12 cellular contexts compared by ENCODE assay signal in genomic region chr10:89518876-89519842, GRCh38. TPM values are rescaled to one million over a fixed set of nuclear protein-coding genes. Genes with fewer than 3 reads are reported as not detected.
DNase-seq lines count a peak whose midpoint lies in the region; ATAC-seq and TF ChIP-seq lines count a peak whose summit lies in the region.
"Had no signal": no experiment of that assay in that cellular context is flagged by ENCODE, and none has a peak within 500 bp of the region (broad histone marks: within the 10 kb centered on the region; RNA-seq: fewer than 3 reads in every experiment).

No MANE protein-coding gene starts in this region.

- peaks cover 2 to 7% of the 10 kb centered on the region in 2 donors for H3K27me3 Mint-ChIP-seq in CD8-positive, alpha-beta memory T cell
- H3K27me3 Mint-ChIP-seq: central memory CD8-positive, alpha-beta T cell had no signal

- H3K36me3 ChIP-seq in mesenchymal stem cell (ENCODE audit: control insufficient read depth in 1 of 2, insufficient read depth in 2 of 2, low read depth in 1 of 2, low read length in 2 of 2), result no peaks in the 10 kb centered on the region
- no peaks in the 10 kb centered on the region for H3K36me3 ChIP-seq in CD8-positive, alpha-beta memory T cell (ENCODE audit: insufficient read depth, low read length)

- H3K14ac ChIP-seq in mesenchymal stem cell (ENCODE audit: low read length in 2 of 2), result no peak overlapping the region

- H2BK15ac ChIP-seq in mesenchymal stem cell (ENCODE audit: low read depth, poor library complexity, severe bottlenecking), result no peak overlapping the region

- POLR2A ChIA-PET in CD8-positive, alpha-beta memory T cell (lab: Charles Lee), result no interaction called here

- no peak overlapping the region for H3K4ac ChIP-seq in mesenchymal stem cell (ENCODE audit: low read depth in 1 of 2, low read length in 2 of 2)

- WGBS in mesenchymal stem cell, result 67% methylated on average over 11 of the region's 12 CpGs

- no peaks in the 10 kb centered on the region for H3K27me3 ChIP-seq in mesenchymal stem cell (ENCODE audit: control insufficient read depth in 1 of 2, insufficient read depth in 1 of 2, low read length in 2 of 2)
- H3K27me3 ChIP-seq in CD8-positive, alpha-beta memory T cell (ENCODE audit: insufficient read depth, low read length, poor library complexity, severe bottlenecking), result no peaks in the 10 kb centered on the region

- no peak overlapping the region for H2BK120ac ChIP-seq in mesenchymal stem cell (ENCODE audit: low read depth, low read length)

- H3K27ac ChIP-seq in mesenchymal stem cell (ENCODE audit: low read length, poor library complexity, severe bottlenecking), result no peak overlapping the region
- no peak overlapping the region for H3K27ac ChIP-seq in CD8-positive, alpha-beta memory T cell (ENCODE audit: low read depth, low read length)

- H3K4me2 ChIP-seq in mesenchymal stem cell (ENCODE audit: low read length, poor library complexity, severe bottlenecking), result no peak overlapping the region

- ATAC-seq in Right ventricle myocardium inferior (peak; percentile 66), HG02884 (IDR thresholded peaks at IDR 0.05; ENCODE audit: unreplicated experiment) (no peak)
- ATAC-seq: left colon had no signal

- peak overlapping the region in 1 of 2 experiments; percentile 49 for H2BK12ac ChIP-seq in mesenchymal stem cell (ENCODE audit: low read length in 2 of 2)

- H4K8ac ChIP-seq in mesenchymal stem cell (ENCODE audit: low read length), result no peak overlapping the region

- H2AK5ac ChIP-seq in mesenchymal stem cell (ENCODE audit: low read length, severe bottlenecking), result peak overlapping the region; percentile 90

- no peaks in the 10 kb centered on the region for H3K4me1 Mint-ChIP-seq in CD8-positive, alpha-beta memory T cell
- H3K4me1 Mint-ChIP-seq: central memory CD8-positive, alpha-beta T cell had no signal

- intact Hi-C loops in Right ventricle myocardium inferior (cut with DNase I) (loop anchor here (5.0 kb wide), 1 partner anchor 37 kb away; no protein-coding TSS in a partner anchor), cardiac septum (cut with DNase I) (loop anchor here (2.0 kb wide), 1 partner anchor 38 kb away; no protein-coding TSS in a partner anchor)

- no peak for TF ChIP-seq CTCF in epithelial cell of esophagus (IDR thresholded peaks at IDR 0.05; ENCODE audit: insufficient read depth, low read depth, low read length, missing control alignments)

- no peak overlapping the region for H3K18ac ChIP-seq in mesenchymal stem cell (ENCODE audit: low read depth in 1 of 2, low read length in 2 of 2)

- CTCF ChIA-PET in CD8-positive, alpha-beta memory T cell (lab: Charles Lee), result no interaction called here

- H3K36me3 Mint-ChIP-seq in CD8-positive, alpha-beta memory T cell, result no peaks in the 10 kb centered on the region

- H3K9ac ChIP-seq in mesenchymal stem cell (ENCODE audit: low read length), result no peak overlapping the region

- no peak overlapping the region for H3K4me3 Mint-ChIP-seq in CD8-positive, alpha-beta memory T cell
- H3K4me3 Mint-ChIP-seq: central memory CD8-positive, alpha-beta T cell had no signal

- peak overlapping the region in 1 of 8 donors; percentile 67 for H3K27ac Mint-ChIP-seq in CD8-positive, alpha-beta memory T cell

- no peak overlapping the region for H4K91ac ChIP-seq in mesenchymal stem cell (ENCODE audit: low read length)

- H2BK5ac ChIP-seq in mesenchymal stem cell (ENCODE audit: low read depth, low read length, poor library complexity, severe bottlenecking), result no peak overlapping the region

- no peak overlapping the region for H3K4me3 ChIP-seq in epithelial cell of esophagus (ENCODE audit: low read length)
- no peak overlapping the region for H3K4me3 ChIP-seq in mesenchymal stem cell (ENCODE audit: insufficient read depth in 1 of 2, low read depth in 1 of 2, low read length in 2 of 2)
- H3K4me3 ChIP-seq in CD8-positive, alpha-beta memory T cell (ENCODE audit: low read length), result no peak overlapping the region

- DNase-seq in Right ventricle myocardium inferior (ENCODE audit: missing footprints), result no peak
- no peak for DNase-seq in cardiac septum (ENCODE audit: low spot score)
- DNase-seq in epithelial cell of esophagus (ENCODE audit: low read depth), result peak; percentile 52
- peak; percentile 79 for DNase-seq in mesenchymal stem cell
- no peak for DNase-seq in NCI-H1417 (lab: John Stamatoyannopoulos, UW)
- no peak for DNase-seq in SKM-1 treated with dmso at 0.1 percent for 144 hours (lab: John Stamatoyannopoulos, UW; ENCODE audit: unreplicated experiment)
- DNase-seq in CD8-positive, alpha-beta memory T cell, result no peak
- DNase-seq: activated CD4-positive, alpha-beta T cell treated with anti-CD3 and anti-CD28 coated beads for 4 hours; left colon; occipital lobe had no signal

- H3K4me1 ChIP-seq in mesenchymal stem cell (ENCODE audit: control insufficient read depth, insufficient read depth, low read depth, low read length), result peaks cover 5% of the 10 kb centered on the region
- no peaks in the 10 kb centered on the region for H3K4me1 ChIP-seq in CD8-positive, alpha-beta memory T cell (ENCODE audit: insufficient read depth, low read length)

- no peaks in the 10 kb centered on the region for H3K9me3 Mint-ChIP-seq in CD8-positive, alpha-beta memory T cell
- H3K9me3 Mint-ChIP-seq: central memory CD8-positive, alpha-beta T cell had no signal

- H3K9me3 ChIP-seq in mesenchymal stem cell (ENCODE audit: control insufficient read depth, low read length), result no peaks in the 10 kb centered on the region
- no peaks in the 10 kb centered on the region for H3K9me3 ChIP-seq in CD8-positive, alpha-beta memory T cell (ENCODE audit: low read length)

- no peaks in the 10 kb centered on the region for H3K79me1 ChIP-seq in mesenchymal stem cell (replicated peaks; ENCODE audit: low read length, poor library complexity, severe bottlenecking)

- H3K23ac ChIP-seq in mesenchymal stem cell (ENCODE audit: low read length in 2 of 2), result no peak overlapping the region

- no peak overlapping the region for H2AFZ ChIP-seq in mesenchymal stem cell (ENCODE audit: low read depth, low read length)

RNA-seq across cellular contexts. Expression of gene SLC16A12, which starts 16.2 kb away (rescaled TPM):
- 1.1 TPM for total RNA-seq in Right ventricle myocardium inferior
- 3.1 TPM for total RNA-seq in cardiac septum
- 0.68 TPM for polyA plus RNA-seq in mesenchymal stem cell (2013, experiment 1 of 2)
- 0.59 TPM for polyA plus RNA-seq in mesenchymal stem cell (2013, experiment 2 of 2)
- not detected for total RNA-seq in CD8-positive, alpha-beta memory T cell
- not detected for polyA plus RNA-seq in CD8-positive, alpha-beta memory T cell

Comparison
In these comparisons a context has a peak if more than half of its experiments do, and no peak if none do; other contexts are left out.
1. DNase-seq: peak in epithelial cell of esophagus (single experiment) and mesenchymal stem cell (single experiment); none in Right ventricle myocardium inferior (single experiment), cardiac septum (single experiment), NCI-H1417 (0 of 3), SKM-1 treated with dmso at 0.1 percent for 144 hours (single experiment) and CD8-positive, alpha-beta memory T cell (0 of 5).